In the genomic region with DNA sequence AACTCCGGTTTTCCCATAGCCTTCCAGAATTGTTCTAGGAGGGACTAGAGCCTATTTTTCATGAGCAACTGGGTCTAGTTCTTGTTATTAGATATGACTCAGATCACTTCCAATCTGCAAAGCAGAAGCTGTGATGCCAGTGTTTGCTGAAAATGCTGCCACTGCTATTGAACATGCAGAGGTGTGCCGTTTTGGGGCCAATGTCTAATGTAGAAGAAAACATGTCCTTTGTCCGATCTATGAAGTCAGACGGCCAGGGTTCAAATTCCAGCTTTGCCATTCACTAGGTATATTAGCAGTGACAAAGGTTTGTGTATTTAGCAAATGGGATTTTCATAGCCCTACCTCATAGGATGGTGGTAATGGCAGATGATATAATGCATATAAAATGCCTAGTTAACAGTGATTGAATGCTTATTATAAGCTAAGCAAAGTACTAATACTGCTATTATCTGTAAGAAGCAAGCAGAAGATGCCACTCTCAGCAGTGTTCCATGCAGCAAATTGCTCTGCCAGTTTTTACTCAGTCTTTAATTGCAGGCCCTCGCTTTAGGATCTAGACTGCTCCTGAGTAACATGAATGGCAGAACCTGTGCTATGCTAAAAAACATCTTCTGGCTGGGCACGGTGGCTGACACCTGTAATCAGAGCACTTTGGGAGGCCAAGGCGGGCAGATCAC, we compare ENCODE assay signal across 25 cellular contexts. TPM values are rescaled to one million over a fixed set of nuclear protein-coding genes. Genes with fewer than 3 reads are reported as not detected.
A peak's percentile ranks its signal among the peaks of the same experiment; 100 is the strongest.
DNase-seq lines count a peak whose midpoint lies in the region; ATAC-seq and TF ChIP-seq lines count a peak whose summit lies in the region.
"Had no signal": no experiment of that assay in that cellular context is flagged by ENCODE, and none has a peak within 500 bp of the region (broad histone marks: within the 10 kb centered on the region; RNA-seq: fewer than 3 reads in every experiment).

No MANE protein-coding gene starts in this region.

- no peak overlapping the region for H3K4me3 ChIP-seq in Peyer's patch
- H3K4me3 ChIP-seq in mucosa of stomach (ENCODE audit: low read length): no peak overlapping the region
- no peak overlapping the region for H3K4me3 ChIP-seq in psoas muscle
- H3K4me3 ChIP-seq: upper lobe of left lung had no signal

- peak overlapping the region; percentile 45 for H3K9ac ChIP-seq in mucosa of stomach (ENCODE audit: low read length)
- H3K9ac ChIP-seq: KMS-11 had no signal

- DNase-seq in COLO668 (lab: John Stamatoyannopoulos, UW; ENCODE audit: unreplicated experiment): peak; percentile 29
- peak in 2 of 3 donors; percentile 63 to 89 for DNase-seq in Peyer's patch
- no peak for DNase-seq in foreskin keratinocyte
- DNase-seq in psoas muscle: no peak
- DNase-seq in SIG-M5 treated with dmso at 0.1 percent for 504 hours (lab: John Stamatoyannopoulos, UW; ENCODE audit: unreplicated experiment): no peak
- no peak for DNase-seq in activated CD8-positive, alpha-beta memory T cell treated with anti-CD3 and anti-CD28 coated beads for 24 hours
- DNase-seq: activated CD8-positive, alpha-beta T cell treated with anti-CD3 and anti-CD28 coated beads for 36 hours; activated naive CD4-positive, alpha-beta T cell treated with anti-CD3 and anti-CD28 coated beads, Interleukin-2, amount 50 U/mL, for 16 hours; brain microvascular endothelial cell; cerebellar nuclear complex; GOT3; HFFc6; left ventricle myocardium superior; NCI-H2029 treated with DMSO at 0.1 percent for 48 hours; NCI-H524 treated with DMSO at 0.1 percent for 48 hours; NK-92 treated with Interleukin-12 subunit alpha and Interleukin-12 subunit beta, amount 100 ng/mL, for 24 hours; Right ventricle myocardium superior; T-helper 2 cell had no signal

- no peaks in the 10 kb centered on the region for H3K9me3 ChIP-seq in Peyer's patch
- no peaks in the 10 kb centered on the region for H3K9me3 ChIP-seq in mucosa of stomach (ENCODE audit: control insufficient read depth, low read length)
- H3K9me3 ChIP-seq in psoas muscle: no peaks in the 10 kb centered on the region
- H3K9me3 ChIP-seq: upper lobe of left lung had no signal

- ATAC-seq in foreskin keratinocyte (peak; percentile 62), psoas muscle (no peak), HG03045 (IDR thresholded peaks at IDR 0.05; ENCODE audit: unreplicated experiment) (no peak)
- ATAC-seq: activated CD8-positive, alpha-beta T cell treated with anti-CD3 and anti-CD28 coated beads for 36 hours; activated T-helper 17 cell treated with anti-CD3 and anti-CD28 coated beads, Interleukin-2, amount 50 U/mL, for 72 hours; left ventricle myocardium superior; natural killer cell treated with Interleukin-12 subunit alpha and Interleukin-12 subunit beta and Interleukin-15 and Interleukin-18, amount 100 ng/mL, for 72 hours; stimulated activated effector memory CD8-positive, alpha-beta T cell treated with anti-CD3 and anti-CD28 coated beads, Interleukin-12 subunit alpha, Interleukin-12 subunit beta, amount 100 ng/mL, for 72 hours had no signal

- H3K4me1 ChIP-seq in Peyer's patch: peaks cover 0 to 10% (median 0%) of the 10 kb centered on the region in 4 donors
- H3K4me1 ChIP-seq in foreskin keratinocyte: peaks cover 7% of the 10 kb centered on the region
- peaks cover 43% of the 10 kb centered on the region for H3K4me1 ChIP-seq in mucosa of stomach (ENCODE audit: control insufficient read depth, insufficient read depth, low read length)
- H3K4me1 ChIP-seq in psoas muscle: no peaks in the 10 kb centered on the region
- H3K4me1 ChIP-seq: upper lobe of left lung had no signal

- peak overlapping the region in 3 of 4 donors; percentile 66 to 90 (median 88) for H3K27ac ChIP-seq in Peyer's patch
- peak overlapping the region; percentile 83 for H3K27ac ChIP-seq in foreskin keratinocyte
- H3K27ac ChIP-seq in psoas muscle: no peak overlapping the region
- H3K27ac ChIP-seq: brain microvascular endothelial cell, KMS-11, upper lobe of left lung had no signal

- 85 to 89% (median 87%) methylated on average over 7 of the region's 7 CpGs for WGBS in psoas muscle, 3 donors

- no peaks in the 10 kb centered on the region for H3K27me3 ChIP-seq in Peyer's patch
- H3K27me3 ChIP-seq in foreskin keratinocyte: no peaks in the 10 kb centered on the region
- no peaks in the 10 kb centered on the region for H3K27me3 ChIP-seq in mucosa of stomach (ENCODE audit: control insufficient read depth, insufficient read depth, low read length)
- no peaks in the 10 kb centered on the region for H3K27me3 ChIP-seq in psoas muscle (ENCODE audit: insufficient read depth in 3 of 3, low read length in 2 of 3)
- H3K27me3 ChIP-seq: brain microvascular endothelial cell, upper lobe of left lung had no signal

- H3K36me3 ChIP-seq in Peyer's patch: no peaks in the 10 kb centered on the region
- H3K36me3 ChIP-seq in mucosa of stomach (ENCODE audit: control insufficient read depth, insufficient read depth, low read length): no peaks in the 10 kb centered on the region
- no peaks in the 10 kb centered on the region for H3K36me3 ChIP-seq in psoas muscle (ENCODE audit: insufficient read depth in 1 of 2, low read depth in 1 of 2)
- H3K36me3 ChIP-seq: brain microvascular endothelial cell, upper lobe of left lung had no signal

- no peak for TF ChIP-seq CTCF in Peyer's patch (IDR thresholded peaks at IDR 0.05)
- TF ChIP-seq CTCF in foreskin keratinocyte (conservative IDR thresholded peaks at IDR 0.05): no peak
- no peak for TF ChIP-seq CTCF in psoas muscle (IDR thresholded peaks at IDR 0.05)

- intact Hi-C loops in psoas muscle (cut with DNase I): no loop called here

- TF ChIP-seq POLR2A in Peyer's patch (IDR thresholded peaks at IDR 0.05): peak in 1 of 2 donors; percentile 28

RNA-seq across cellular contexts. Expression of gene CXADR, which starts 40.1 kb away (rescaled TPM):
- 100 to 1,000 TPM in 3 of 4 donors, 1 to 10 TPM in 1; 5.0 to 198 (median 106) TPM for total RNA-seq in Peyer's patch
- total RNA-seq in foreskin keratinocyte: 18.3 and 19.9 TPM in 2 replicates
- 3.8 and 4.0 TPM in 2 replicates for polyA plus RNA-seq in foreskin keratinocyte
- total RNA-seq in psoas muscle: under 1 TPM; 0.02 to 0.62 (median 0.12) TPM
- under 1 TPM; 0.01 to 0.06 (median 0.04) TPM for polyA plus RNA-seq in psoas muscle
- total RNA-seq: natural killer cell treated with Interleukin-12 subunit alpha and Interleukin-12 subunit beta and Interleukin-15 and Interleukin-18, amount 100 ng/mL, for 72 hours had no signal

Comparison
In these comparisons a context has a peak if more than half of its experiments do, and no peak if none do; other contexts are left out.
1. DNase-seq: peak in COLO668 (single experiment) and Peyer's patch (2 of 3); none in foreskin keratinocyte (0 of 2), psoas muscle (0 of 2), SIG-M5 treated with dmso at 0.1 percent for 504 hours (single experiment) and activated CD8-positive, alpha-beta memory T cell treated with anti-CD3 and anti-CD28 coated beads for 24 hours (single experiment).